In genomic region chr5:149411738-149412519, GRCh38 we compare ENCODE assay signal across 22 cellular contexts. TPM values are rescaled to one million over a fixed set of nuclear protein-coding genes. Genes with fewer than 3 reads are reported as not detected.
DNase-seq lines count a peak whose midpoint lies in the region; ATAC-seq, FAIRE-seq and TF ChIP-seq lines count a peak whose summit lies in the region.
"Had no signal": no experiment of that assay in that cellular context is flagged by ENCODE, and none has a peak within 500 bp of the region (broad histone marks: within the 10 kb centered on the region; RNA-seq: fewer than 3 reads in every experiment).

No MANE protein-coding gene starts in this region.

- in situ Hi-C loops in K562 (cut with MboI), result no loop called here

- H3K36me3 ChIP-seq in K562 (ENCODE audit: control insufficient read depth, insufficient read depth, low read length) (no peaks in the 10 kb centered on the region), mesenchymal stem cell (ENCODE audit: control insufficient read depth in 1 of 2, insufficient read depth in 2 of 2, low read depth in 1 of 2, low read length in 2 of 2) (peaks cover 0 to 23% of the 10 kb centered on the region in 2 experiments), stomach (peaks cover 0 to 93% (median 5%) of the 10 kb centered on the region in 4 donors)
- H3K36me3 ChIP-seq: adrenal gland had no signal

- H2BK12ac ChIP-seq in mesenchymal stem cell (ENCODE audit: low read length in 2 of 2), result peak overlapping the region; percentile 45 to 65

- H3K4me2 ChIP-seq in K562 (ENCODE audit: insufficient read depth, low read length) (no peak overlapping the region), mesenchymal stem cell (ENCODE audit: low read length, poor library complexity, severe bottlenecking) (no peak overlapping the region)
- H3K4me2 ChIP-seq: PC-9 had no signal

- H2BK120ac ChIP-seq in mesenchymal stem cell (ENCODE audit: low read depth, low read length), result peak overlapping the region; percentile 42

- H4K8ac ChIP-seq in mesenchymal stem cell (ENCODE audit: low read length), result peak overlapping the region; percentile 94

- H3K4me1 ChIP-seq in K562 (replicated peaks in 1 of 2; ENCODE audit: control insufficient read depth in 2 of 2, insufficient read depth in 2 of 2, low read length in 2 of 2) (peaks cover 0 to 5% of the 10 kb centered on the region in 2 experiments; a peak in 2 of 5 replicates), mesenchymal stem cell (ENCODE audit: control insufficient read depth, insufficient read depth, low read depth, low read length) (peaks cover 63% of the 10 kb centered on the region), stomach (peaks cover 0 to 31% (median 21%) of the 10 kb centered on the region in 4 donors)

- H4K91ac ChIP-seq in mesenchymal stem cell (ENCODE audit: low read length), result peak overlapping the region; percentile 86

- peak overlapping the region in 1 of 2 experiments; percentile 44 for H3K14ac ChIP-seq in mesenchymal stem cell (ENCODE audit: low read length in 2 of 2)

- BruUV-seq in K562 (replicated peaks; lab: Mats Ljungman, UMichigan), result no TSS peak

- no peak overlapping the region for H2BK5ac ChIP-seq in mesenchymal stem cell (ENCODE audit: low read depth, low read length, poor library complexity, severe bottlenecking)

- CTCF ChIA-PET in AG04450 (lab: Charles Lee), result interaction anchor here (0.9 to 3.0 kb wide), 3 partner anchors 23 to 45 kb away, joined by 3 to 12 read pairs (median 5); no protein-coding TSS in a partner anchor
- CTCF ChIA-PET in K562 (lab: Yijun Ruan, JAX; ENCODE audit: low intra/inter-chr PET ratio), result no interaction called here

- H2BK15ac ChIP-seq in mesenchymal stem cell (ENCODE audit: low read depth, poor library complexity, severe bottlenecking), result peak overlapping the region; percentile 33

- H3K9me1 ChIP-seq in K562 (ENCODE audit: control insufficient read depth, insufficient read depth, low read length), result no peaks in the 10 kb centered on the region

- peak overlapping the region; percentile 46 to 68 for H3K18ac ChIP-seq in mesenchymal stem cell (ENCODE audit: low read depth in 1 of 2, low read length in 2 of 2)

- H3K27me3 ChIP-seq in AG04450 (ENCODE audit: control insufficient read depth, insufficient read depth, low read length), result no peaks in the 10 kb centered on the region
- H3K27me3 ChIP-seq in K562 (ENCODE audit: control insufficient read depth in 2 of 2, insufficient read depth in 2 of 2, low read length in 2 of 2), result peaks cover 0 to 14% of the 10 kb centered on the region in 2 experiments; a peak in 1 of 5 replicates
- H3K27me3 ChIP-seq in mesenchymal stem cell (ENCODE audit: control insufficient read depth in 1 of 2, insufficient read depth in 1 of 2, low read length in 2 of 2), result no peaks in the 10 kb centered on the region
- H3K27me3 ChIP-seq in stomach, result no peaks in the 10 kb centered on the region
- H3K27me3 ChIP-seq: adrenal gland had no signal

- TF ChIP-seq CTCF in AG04450 (IDR thresholded peaks at IDR 0.05; ENCODE audit: low read depth, low read length) (no peak), K562 (IDR thresholded peaks at IDR 0.05 in 2 of 3, conservative IDR thresholded peaks at IDR 0.05 in 1 of 3; ENCODE audit: insufficient read depth in 2 of 3, low read depth in 1 of 3, low read length in 3 of 3) (no peak), stomach (IDR thresholded peaks at IDR 0.05) (no peak)

- ATAC-seq in K562, result no peak
- ATAC-seq in GM18868 (IDR thresholded peaks at IDR 0.05; ENCODE audit: unreplicated experiment), result no peak
- ATAC-seq in GM18519 (IDR thresholded peaks at IDR 0.05; ENCODE audit: low FRiP score, unreplicated experiment), result no peak
- ATAC-seq: activated T-helper 17 cell treated with anti-CD3 and anti-CD28 coated beads, Interleukin-2, amount 50 U/mL, for 72 hours; natural killer cell had no signal

- H3K27ac ChIP-seq in AG04450 (ENCODE audit: low read depth, low read length) (peak overlapping the region; percentile 70), K562 (ENCODE audit: extremely low read depth, low read depth, low read length) (no peak overlapping the region), mesenchymal stem cell (ENCODE audit: low read length, poor library complexity, severe bottlenecking) (no peak overlapping the region), stomach (peak overlapping the region in 4 of 5 donors; percentile 88 to 95 (median 90))
- H3K27ac ChIP-seq: epithelial cell of prostate, PC-9, VCaP had no signal

- peaks cover 15% of the 10 kb centered on the region for H3K79me1 ChIP-seq in mesenchymal stem cell (replicated peaks; ENCODE audit: low read length, poor library complexity, severe bottlenecking)

- no peaks in the 10 kb centered on the region for H4K20me1 ChIP-seq in K562 (replicated peaks; ENCODE audit: control insufficient read depth, insufficient read depth, low read length)

- H3K4ac ChIP-seq in mesenchymal stem cell (ENCODE audit: low read depth in 1 of 2, low read length in 2 of 2), result peak overlapping the region; percentile 54

- no peak for FAIRE-seq in K562 (lab: Jason Lieb, UNC)
- FAIRE-seq: D721Med, GM19239 had no signal

- POLR2A ChIA-PET in AG04450 (lab: Yijun Ruan, JAX), result interaction anchor here (0.7 to 2.8 kb wide), 7 partner anchors 8 to 44 kb away, joined by 3 to 20 read pairs (median 3); no protein-coding TSS in a partner anchor
- POLR2A ChIA-PET in K562 (lab: Yijun Ruan, JAX), result interaction anchor here (0.6 to 1.3 kb wide), 3 partner anchors 9 to 12 kb away, joined by 3 to 4 read pairs (median 3); no protein-coding TSS in a partner anchor

- H3K23ac ChIP-seq in mesenchymal stem cell (ENCODE audit: low read length in 2 of 2), result peak overlapping the region in 1 of 2 experiments; percentile 34

- H2AFZ ChIP-seq in K562 (ENCODE audit: low read depth, low read length) (no peak overlapping the region), mesenchymal stem cell (ENCODE audit: low read depth, low read length) (no peak overlapping the region)
- H2AFZ ChIP-seq: PC-9 had no signal

- peak overlapping the region; percentile 69 for H2AK5ac ChIP-seq in mesenchymal stem cell (ENCODE audit: low read length, severe bottlenecking)

- TF ChIP-seq EP300 in K562 (IDR thresholded peaks at IDR 0.05; ENCODE audit: low read length) (no peak), stomach (IDR thresholded peaks at IDR 0.05) (no peak)

- H3K9ac ChIP-seq in K562 (ENCODE audit: insufficient read depth in 1 of 2, low read depth in 2 of 2, low read length in 2 of 2) (no peak overlapping the region), mesenchymal stem cell (ENCODE audit: low read length) (no peak overlapping the region)

- DNase-seq in AG04450 (ENCODE audit: low read depth, low spot score), result no peak
- no peak for DNase-seq in K562 (ENCODE audit: extremely low read depth in 1 of 4, low spot score in 3 of 4)
- no peak for DNase-seq in mesenchymal stem cell
- DNase-seq in stomach, result no peak
- no peak for DNase-seq in mucosa of gallbladder (ENCODE audit: low spot score)
- DNase-seq in DMS53 treated with DMSO at 0.1 percent for 48 hours (lab: John Stamatoyannopoulos, UW; ENCODE audit: unreplicated experiment), result no peak
- DNase-seq: activated CD8-positive, alpha-beta memory T cell treated with anti-CD3 and anti-CD28 coated beads for 24 hours; hypothalamus; natural killer cell; NCI-H774; PC-9 had no signal

- intact Hi-C loops in K562 (cut with micrococcal nuclease), result no loop called here
- intact Hi-C loops in stomach (cut with DNase I; ENCODE audit: low total_unique reads), result no loop called here

- TF ChIP-seq POLR2A in K562 (conservative IDR thresholded peaks at IDR 0.05), result no peak
- no peak for TF ChIP-seq POLR2A in stomach (IDR thresholded peaks at IDR 0.05)

- H3K4me3 ChIP-seq in AG04450 (ENCODE audit: low read depth, low read length) (peak overlapping the region; percentile 75), K562 (no peak overlapping the region), mesenchymal stem cell (ENCODE audit: insufficient read depth in 1 of 2, low read depth in 1 of 2, low read length in 2 of 2) (no peak overlapping the region), stomach (peak overlapping the region; percentile 46 to 63 (median 59))
- H3K4me3 ChIP-seq: PC-9 had no signal

- WGBS in K562 (ENCODE audit: insufficient coverage, low coverage, missing lambda C conversion rate), result 34% methylated on average over 9 of the region's 9 CpGs
- WGBS in mesenchymal stem cell, result 88% methylated on average over 9 of the region's 9 CpGs
- WGBS in stomach, 5 donors, result 56 to 82% (median 76%) methylated on average over 3 to 9 of the region's 9 CpGs

- H3K79me2 ChIP-seq in K562 (ENCODE audit: control insufficient read depth, insufficient read depth, low read length), result no peaks in the 10 kb centered on the region

- H3K9me3 ChIP-seq in AG04450 (ENCODE audit: control insufficient read depth, insufficient read depth, low read length), result no peaks in the 10 kb centered on the region
- H3K9me3 ChIP-seq in K562 (replicated peaks; ENCODE audit: control insufficient read depth, insufficient read depth, low read depth, low read length), result no peaks in the 10 kb centered on the region
- no peaks in the 10 kb centered on the region for H3K9me3 ChIP-seq in mesenchymal stem cell (ENCODE audit: control insufficient read depth, low read length)
- no peaks in the 10 kb centered on the region for H3K9me3 ChIP-seq in stomach
- H3K9me3 ChIP-seq: adrenal gland had no signal

- TF ChIP-seq RAD21 in K562 (CRISPR knock-in tag; conservative IDR thresholded peaks at IDR 0.05 in 1 of 2, IDR thresholded peaks at IDR 0.05 in 1 of 2), result no peak

RNA-seq across cellular contexts. Expression of gene IL17B, which starts 32.8 kb away (rescaled TPM):
- polyA plus RNA-seq in AG04450 (2011; rRNA removed), result 0.24 TPM in 1 of 2 replicates, not detected in the other
- polyA minus RNA-seq in AG04450 (2011; rRNA and poly(A)+ RNA removed), result 0.41 TPM in 1 of 2 replicates, not detected in the other
- not detected in 2 replicates for total RNA-seq in K562 (2011; cell fraction: chromatin; rRNA removed; ENCODE audit: low replicate concordance)
- total RNA-seq in K562 (2011; cell fraction: nucleolus; rRNA removed), result not detected in 2 replicates
- total RNA-seq in K562 (2011; cell fraction: nucleoplasm; rRNA removed), result not detected in 2 replicates
- total RNA-seq in K562 (2014; rRNA removed), result 1.5 and 2.6 TPM in 2 replicates
- total RNA-seq in K562 (2014; rRNA removed; fragmentation: Illumina TruSeq; extraction: Trizol), result not detected in 2 replicates
- 0.36 TPM in 1 of 2 replicates, not detected in the other for total RNA-seq in K562 (2015; rRNA removed; fragmentation: Illumina TruSeq; extraction: Trizol)
- total RNA-seq in K562 (2021), result 0.51 and 0.58 TPM in 2 replicates
- polyA plus RNA-seq in K562 (2011; rRNA removed), result 0.28 and 0.81 TPM in 2 replicates
- polyA plus RNA-seq in K562 (2011; cell fraction: cytosol; rRNA removed), result 0.57 and 0.58 TPM in 2 replicates
- polyA plus RNA-seq in K562 (2011; cell fraction: nucleus; rRNA removed), result 0.43 and 0.73 TPM in 2 replicates
- 0.44 and 3.0 TPM in 2 replicates for polyA plus RNA-seq in K562 (2012)
- 0.57 TPM in 1 of 2 replicates, not detected in the other for polyA plus RNA-seq in K562 (2014; fragmentation: Illumina TruSeq; extraction: Trizol)
- polyA plus RNA-seq in K562 (2014; fragmentation: Nextera tagmentation; extraction: Ambion mirVana), result under 1 TPM; 0.32 to 0.53 TPM
- 1.0 and 3.0 TPM in 2 replicates for polyA plus RNA-seq in K562 (2014; rRNA removed)
- polyA minus RNA-seq in K562 (2011; rRNA and poly(A)+ RNA removed), result not detected in 2 replicates
- polyA minus RNA-seq in K562 (2011; cell fraction: cytosol; rRNA and poly(A)+ RNA removed), result 2.4 TPM in 1 of 2 replicates, not detected in the other
- polyA minus RNA-seq in K562 (2011; cell fraction: nucleus; rRNA and poly(A)+ RNA removed), result not detected in 2 replicates
- 6.6 TPM for polyA plus RNA-seq in mesenchymal stem cell (2013, experiment 1 of 2)
- 6.3 TPM for polyA plus RNA-seq in mesenchymal stem cell (2013, experiment 2 of 2)
- 10 to 100 TPM in 1 of 5 donors, 1 to 10 TPM in 1, not detected in 3; 1.7 to 31.0 TPM for total RNA-seq in stomach
- 1 to 10 TPM in 2 of 3 donors, under 1 TPM in 1; 0.56 to 5.6 (median 1.8) TPM for polyA plus RNA-seq in stomach
- total RNA-seq in mucosa of gallbladder, result 0.52 TPM
- total RNA-seq: activated T-helper 17 cell treated with anti-CD3 and anti-CD28 coated beads, Interleukin-2, amount 50 U/mL, for 72 hours; natural killer cell; PC-9; renal cortical epithelial cell; ureter had no signal
- polyA plus RNA-seq: IgD-negative memory B cell had no signal

RNA-seq across cellular contexts. Expression of gene PCYOX1L, which starts 54.1 kb away (rescaled TPM):
- 11.0 and 11.8 TPM in 2 replicates for polyA plus RNA-seq in AG04450 (2011; rRNA removed)
- polyA minus RNA-seq in AG04450 (2011; rRNA and poly(A)+ RNA removed), result 6.2 and 7.5 TPM in 2 replicates
- 20.2 and 24.4 TPM in 2 replicates for total RNA-seq in K562 (2011; cell fraction: chromatin; rRNA removed; ENCODE audit: low replicate concordance)
- total RNA-seq in K562 (2011; cell fraction: nucleolus; rRNA removed), result 28.2 and 32.0 TPM in 2 replicates
- 28.4 and 30.6 TPM in 2 replicates for total RNA-seq in K562 (2011; cell fraction: nucleoplasm; rRNA removed)
- total RNA-seq in K562 (2014; rRNA removed), result 5.4 and 7.2 TPM in 2 replicates
- total RNA-seq in K562 (2014; rRNA removed; fragmentation: Illumina TruSeq; extraction: Trizol), result 5.9 and 6.0 TPM in 2 replicates
- 5.1 and 5.3 TPM in 2 replicates for total RNA-seq in K562 (2015; rRNA removed; fragmentation: Illumina TruSeq; extraction: Trizol)
- total RNA-seq in K562 (2021), result 7.8 and 8.0 TPM in 2 replicates
- polyA plus RNA-seq in K562 (2011; rRNA removed), result 17.9 and 21.5 TPM in 2 replicates
- polyA plus RNA-seq in K562 (2011; cell fraction: cytosol; rRNA removed), result 25.0 and 29.5 TPM in 2 replicates
- polyA plus RNA-seq in K562 (2011; cell fraction: nucleus; rRNA removed), result 44.5 and 48.0 TPM in 2 replicates
- polyA plus RNA-seq in K562 (2012), result 8.9 and 16.5 TPM in 2 replicates
- polyA plus RNA-seq in K562 (2014; fragmentation: Illumina TruSeq; extraction: Trizol), result 9.4 and 10.0 TPM in 2 replicates
- polyA plus RNA-seq in K562 (2014; fragmentation: Nextera tagmentation; extraction: Ambion mirVana), result 1 to 10 TPM; 2.3 to 2.4 TPM
- polyA plus RNA-seq in K562 (2014; rRNA removed), result 6.5 and 8.3 TPM in 2 replicates
- polyA minus RNA-seq in K562 (2011; rRNA and poly(A)+ RNA removed), result 13.7 and 15.4 TPM in 2 replicates
- 6.8 and 7.7 TPM in 2 replicates for polyA minus RNA-seq in K562 (2011; cell fraction: cytosol; rRNA and poly(A)+ RNA removed)
- polyA minus RNA-seq in K562 (2011; cell fraction: nucleus; rRNA and poly(A)+ RNA removed), result 15.3 and 21.9 TPM in 2 replicates
- polyA plus RNA-seq in mesenchymal stem cell (2013, experiment 1 of 2), result 13.0 TPM
- 13.3 TPM for polyA plus RNA-seq in mesenchymal stem cell (2013, experiment 2 of 2)
- total RNA-seq in stomach, result 10 to 100 TPM in 1 of 5 donors, 1 to 10 TPM in 3, not detected in 1; 3.0 to 13.4 (median 4.3) TPM
- 1 to 10 TPM; 2.1 to 5.2 (median 2.3) TPM for polyA plus RNA-seq in stomach
- total RNA-seq in mucosa of gallbladder, result 17.3 TPM

Comparison
In these comparisons a context has a peak if more than half of its experiments do, and no peak if none do; other contexts are left out.
1. H3K27ac ChIP-seq: peak in AG04450 (single experiment) and stomach (4 of 5); none in K562 (single experiment) and mesenchymal stem cell (single experiment).
2. H3K4me3 ChIP-seq: peak in AG04450 (single experiment) and stomach (4 of 4); none in K562 (single experiment) and mesenchymal stem cell (0 of 2).